In the genomic region with DNA sequence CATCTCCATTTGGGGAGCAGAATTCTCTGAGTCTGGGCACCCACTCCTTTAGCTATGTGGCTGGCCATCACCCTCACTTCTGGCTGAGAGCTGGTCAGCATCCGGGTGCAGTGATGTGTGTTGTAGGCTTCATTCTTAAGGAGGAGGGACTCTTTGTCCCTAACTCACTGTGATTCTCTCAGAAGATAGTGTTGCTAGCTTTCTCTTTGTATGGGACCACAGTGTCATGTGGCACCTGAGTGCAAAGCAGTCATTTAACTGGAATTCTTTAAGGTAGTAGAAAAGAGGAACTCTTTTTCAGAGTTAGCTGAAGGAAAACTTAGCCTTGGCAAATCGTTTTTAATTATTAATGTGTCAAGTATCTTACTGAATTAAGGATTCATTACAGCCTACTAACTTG, we compare ENCODE assay signal across 18 cellular contexts.
A peak's percentile ranks its signal among the peaks of the same experiment; 100 is the strongest.
DNase-seq lines count a peak whose midpoint lies in the region; ATAC-seq and TF ChIP-seq lines count a peak whose summit lies in the region.
"Had no signal": no experiment of that assay in that cellular context is flagged by ENCODE, and none has a peak within 500 bp of the region (broad histone marks: within the 10 kb centered on the region; RNA-seq: fewer than 3 reads in every experiment).

No MANE protein-coding gene starts in this region.

- no peak for DNase-seq in activated naive CD4-positive, alpha-beta T cell treated with anti-CD3 and anti-CD28 coated beads, Interleukin-2, amount 50 U/mL, for 16 hours
- DNase-seq in T-helper 17 cell (no peak), endodermal cell (no peak), type B pancreatic cell (ENCODE audit: extremely low spot score, unreplicated experiment) (no peak), HT-29 (ENCODE audit: low spot score) (no peak), NCI-H1930 (lab: John Stamatoyannopoulos, UW) (no peak)
- DNase-seq: activated CD4-positive, alpha-beta T cell treated with anti-CD3 and anti-CD28 coated beads, Interleukin-2, amount 50 U/mL, for 4 hours; activated effector memory CD4-positive, alpha-beta T cell treated with Interleukin-2 at 50 U/mL for 16 hours; foreskin melanocyte; left colon; midbrain; NCI-H1048; NCI-H524; SIG-M5; stimulated activated CD4-positive, alpha-beta T cell treated with anti-CD3 and anti-CD28 coated beads, Interleukin-2, amount 100 ng/mL, for 24 hours had no signal

- TF ChIP-seq CTCF in endodermal cell (conservative IDR thresholded peaks at IDR 0.05), result no peak
- no peak for TF ChIP-seq CTCF in type B pancreatic cell (conservative IDR thresholded peaks at IDR 0.05)

- H3K27ac Mint-ChIP-seq in activated naive CD4-positive, alpha-beta T cell treated with anti-CD3 and anti-CD28 coated beads, Interleukin-2, amount 50 U/mL, for 24 hours, result peak overlapping the region; percentile 71
- H3K27ac Mint-ChIP-seq in T-helper 17 cell (peak overlapping the region; percentile 63), endodermal cell (peak overlapping the region; percentile 38), type B pancreatic cell (peak overlapping the region; percentile 96)

- H3K9me3 ChIP-seq in T-helper 17 cell (ENCODE audit: control insufficient read depth, low read length, poor library complexity, severe bottlenecking) (no peaks in the 10 kb centered on the region), endodermal cell (ENCODE audit: control insufficient read depth, low read length) (peaks cover 2% of the 10 kb centered on the region)

- H3K27me3 Mint-ChIP-seq in activated naive CD4-positive, alpha-beta T cell treated with anti-CD3 and anti-CD28 coated beads, Interleukin-2, amount 50 U/mL, for 24 hours, result no peaks in the 10 kb centered on the region
- H3K27me3 Mint-ChIP-seq in T-helper 17 cell (no peaks in the 10 kb centered on the region), endodermal cell (ENCODE audit: insufficient read depth) (no peaks in the 10 kb centered on the region), type B pancreatic cell (no peaks in the 10 kb centered on the region)

- H3K27ac ChIP-seq in endodermal cell (ENCODE audit: low read depth, low read length), result no peak overlapping the region
- H3K27ac ChIP-seq: parathyroid adenoma had no signal

- ATAC-seq in T-helper 17 cell, result no peak
- no peak for ATAC-seq in HG03432 (IDR thresholded peaks at IDR 0.05; ENCODE audit: unreplicated experiment)
- ATAC-seq: left colon had no signal

- H3K27me3 ChIP-seq in endodermal cell (ENCODE audit: control insufficient read depth, insufficient read depth, low read length, poor library complexity, severe bottlenecking), result no peaks in the 10 kb centered on the region

- H3K4me1 Mint-ChIP-seq in activated naive CD4-positive, alpha-beta T cell treated with anti-CD3 and anti-CD28 coated beads, Interleukin-2, amount 50 U/mL, for 24 hours, result peaks cover 76% of the 10 kb centered on the region
- peaks cover 53% of the 10 kb centered on the region for H3K4me1 Mint-ChIP-seq in T-helper 17 cell
- H3K4me1 Mint-ChIP-seq in endodermal cell, result peaks cover 70% of the 10 kb centered on the region
- peaks cover 63% of the 10 kb centered on the region for H3K4me1 Mint-ChIP-seq in type B pancreatic cell (ENCODE audit: unreplicated experiment)

- H3K4me3 ChIP-seq in endodermal cell (ENCODE audit: low read length), result peak overlapping the region; percentile 74

- peaks cover 21% of the 10 kb centered on the region for H3K36me3 Mint-ChIP-seq in activated naive CD4-positive, alpha-beta T cell treated with anti-CD3 and anti-CD28 coated beads, Interleukin-2, amount 50 U/mL, for 24 hours
- H3K36me3 Mint-ChIP-seq in T-helper 17 cell (ENCODE audit: low read depth), result peaks cover 8% of the 10 kb centered on the region
- peaks cover 25% of the 10 kb centered on the region for H3K36me3 Mint-ChIP-seq in endodermal cell (ENCODE audit: low read depth)
- H3K36me3 Mint-ChIP-seq in type B pancreatic cell, result peaks cover 26% of the 10 kb centered on the region

- H3K4me3 Mint-ChIP-seq in activated naive CD4-positive, alpha-beta T cell treated with anti-CD3 and anti-CD28 coated beads, Interleukin-2, amount 50 U/mL, for 24 hours, result peak overlapping the region; percentile 3
- H3K4me3 Mint-ChIP-seq in T-helper 17 cell (peak overlapping the region; percentile 50), endodermal cell (peak overlapping the region; percentile 44), type B pancreatic cell (no peak overlapping the region)

- H3K36me3 ChIP-seq in endodermal cell (ENCODE audit: control insufficient read depth, insufficient read depth, low read length), result peaks cover 6% of the 10 kb centered on the region

- 68% methylated on average over 2 of the region's 2 CpGs; no CpG with 5 or more reads in 1 of the 2 experiments for WGBS in endodermal cell (ENCODE audit: insufficient coverage in 1 of 2, insufficient read length in 1 of 2), 2 experiments

- H3K9ac ChIP-seq in endodermal cell (ENCODE audit: extremely low read depth, low read length, poor library complexity, severe bottlenecking), result no peak overlapping the region
- H3K9ac ChIP-seq: parathyroid adenoma had no signal

- H3K9me3 Mint-ChIP-seq in activated naive CD4-positive, alpha-beta T cell treated with anti-CD3 and anti-CD28 coated beads, Interleukin-2, amount 50 U/mL, for 24 hours, result no peaks in the 10 kb centered on the region
- H3K9me3 Mint-ChIP-seq in endodermal cell, result peaks cover 15% of the 10 kb centered on the region
- H3K9me3 Mint-ChIP-seq in type B pancreatic cell, result no peaks in the 10 kb centered on the region

- peaks cover 16% of the 10 kb centered on the region for H3K4me1 ChIP-seq in endodermal cell (ENCODE audit: control insufficient read depth, insufficient read depth, low read length)

Comparison
In these comparisons a context has a peak if more than half of its experiments do, and no peak if none do; other contexts are left out.
1. H3K27ac Mint-ChIP-seq: peak in every context shown above with its lines; median percentile 96 in type B pancreatic cell; 71 in activated naive CD4-positive, alpha-beta T cell treated with anti-CD3 and anti-CD28 coated beads, Interleukin-2, amount 50 U/mL, for 24 hours; 63 in T-helper 17 cell; 38 in endodermal cell.